ENCODE assay signal across 9 cellular contexts in genomic region chr19:49862411-49863253, GRCh38. TPM values are rescaled to one million over a fixed set of nuclear protein-coding genes. Genes with fewer than 3 reads are reported as not detected.
DNase-seq lines count a peak whose midpoint lies in the region; ATAC-seq and TF ChIP-seq lines count a peak whose summit lies in the region.
"Had no signal": no experiment of that assay in that cellular context is flagged by ENCODE, and none has a peak within 500 bp of the region (broad histone marks: within the 10 kb centered on the region; RNA-seq: fewer than 3 reads in every experiment).

No MANE protein-coding gene starts in this region.

- no peaks in the 10 kb centered on the region for H3K9me3 Mint-ChIP-seq in activated CD4-positive, alpha-beta memory T cell treated with anti-CD3 and anti-CD28 coated beads for 36 hours
- no peaks in the 10 kb centered on the region for H3K9me3 Mint-ChIP-seq in activated CD4-positive, alpha-beta memory T cell treated with anti-CD3 and anti-CD28 coated beads, Interleukin-2, amount 10 ng/mL, durations not matched to agents 7 days and 5 days
- H3K9me3 Mint-ChIP-seq: CD8-positive, alpha-beta memory T cell had no signal

- peaks cover 28% of the 10 kb centered on the region for H3K4me1 Mint-ChIP-seq in activated CD4-positive, alpha-beta memory T cell treated with anti-CD3 and anti-CD28 coated beads for 36 hours (ENCODE audit: low read depth)
- peaks cover 31% of the 10 kb centered on the region for H3K4me1 Mint-ChIP-seq in activated CD4-positive, alpha-beta memory T cell treated with anti-CD3 and anti-CD28 coated beads, Interleukin-2, amount 10 ng/mL, durations not matched to agents 7 days and 5 days

- H3K4me1 ChIP-seq in sigmoid colon = peaks cover 0 to 40% (median 32%) of the 10 kb centered on the region in 4 donors

- no peak overlapping the region for H3K4me3 Mint-ChIP-seq in activated CD4-positive, alpha-beta memory T cell treated with anti-CD3 and anti-CD28 coated beads for 36 hours
- H3K4me3 Mint-ChIP-seq in activated CD4-positive, alpha-beta memory T cell treated with anti-CD3 and anti-CD28 coated beads, Interleukin-2, amount 10 ng/mL, durations not matched to agents 7 days and 5 days = no peak overlapping the region

- no peak overlapping the region for H3K27ac Mint-ChIP-seq in activated CD4-positive, alpha-beta memory T cell treated with anti-CD3 and anti-CD28 coated beads for 36 hours
- H3K27ac Mint-ChIP-seq in activated CD4-positive, alpha-beta memory T cell treated with anti-CD3 and anti-CD28 coated beads, Interleukin-2, amount 10 ng/mL, durations not matched to agents 7 days and 5 days = no peak overlapping the region

- CTCF ChIA-PET in activated CD4-positive, alpha-beta memory T cell treated with anti-CD3 and anti-CD28 coated beads for 36 hours (lab: Charles Lee) = interaction anchor here (1.4 kb wide), 1 partner anchor 53 kb away, joined by 4 read pairs; no protein-coding TSS in a partner anchor
- CTCF ChIA-PET in activated CD4-positive, alpha-beta memory T cell treated with anti-CD3 and anti-CD28 coated beads, Interleukin-2, amount 10 ng/mL, durations not matched to agents 7 days and 5 days (lab: Charles Lee) = no interaction called here

- WGBS in sigmoid colon, 2 donors = 84 to 91% methylated on average over 47 of the region's 47 CpGs

- no peak for ATAC-seq in HG03457 (IDR thresholded peaks at IDR 0.05; ENCODE audit: unreplicated experiment)

- TF ChIP-seq CTCF in LNCAP (IDR thresholded peaks at IDR 0.05) = peak; percentile 45
- TF ChIP-seq CTCF in epithelial cell of esophagus (IDR thresholded peaks at IDR 0.05; ENCODE audit: insufficient read depth, low read depth, low read length, missing control alignments) = peak; percentile 20
- TF ChIP-seq CTCF in sigmoid colon (IDR thresholded peaks at IDR 0.05) = no peak

- H3K36me3 Mint-ChIP-seq in activated CD4-positive, alpha-beta memory T cell treated with anti-CD3 and anti-CD28 coated beads for 36 hours = peaks cover 54% of the 10 kb centered on the region
- peaks cover 56% of the 10 kb centered on the region for H3K36me3 Mint-ChIP-seq in activated CD4-positive, alpha-beta memory T cell treated with anti-CD3 and anti-CD28 coated beads, Interleukin-2, amount 10 ng/mL, durations not matched to agents 7 days and 5 days (ENCODE audit: low read depth)

- peaks cover 23 to 60% (median 31%) of the 10 kb centered on the region in 4 donors for H3K36me3 ChIP-seq in sigmoid colon

- H3K9me3 ChIP-seq in sigmoid colon = no peaks in the 10 kb centered on the region

- H3K27me3 Mint-ChIP-seq in activated CD4-positive, alpha-beta memory T cell treated with anti-CD3 and anti-CD28 coated beads for 36 hours = no peaks in the 10 kb centered on the region
- H3K27me3 Mint-ChIP-seq in activated CD4-positive, alpha-beta memory T cell treated with anti-CD3 and anti-CD28 coated beads, Interleukin-2, amount 10 ng/mL, durations not matched to agents 7 days and 5 days = no peaks in the 10 kb centered on the region

- no peaks in the 10 kb centered on the region for H3K27me3 ChIP-seq in sigmoid colon

- TF ChIP-seq POLR2A in sigmoid colon (IDR thresholded peaks at IDR 0.05) = no peak

- intact Hi-C loops in activated CD4-positive, alpha-beta memory T cell treated with anti-CD3 and anti-CD28 coated beads for 36 hours (cut with micrococcal nuclease) = no loop called here
- intact Hi-C loops in sigmoid colon (cut with DNase I) = no loop called here

- no peak overlapping the region for H3K4me3 ChIP-seq in epithelial cell of esophagus (ENCODE audit: low read length)
- H3K4me3 ChIP-seq in sigmoid colon = no peak overlapping the region

- no peak overlapping the region for H3K27ac ChIP-seq in sigmoid colon

- peak; percentile 38 for DNase-seq in activated CD4-positive, alpha-beta memory T cell treated with anti-CD3 and anti-CD28 coated beads for 36 hours
- no peak for DNase-seq in activated CD4-positive, alpha-beta memory T cell treated with anti-CD3 and anti-CD28 coated beads, Interleukin-2, amount 10 ng/mL, durations not matched to agents 7 days and 5 days
- DNase-seq in epithelial cell of esophagus (ENCODE audit: low read depth) = no peak
- DNase-seq in sigmoid colon = peak; percentile 69
- DNase-seq in C1 segment of cervical spinal cord (lab: John Stamatoyannopoulos, UW) = no peak
- DNase-seq in amygdala (lab: John Stamatoyannopoulos, UW) = no peak
- DNase-seq: CD8-positive, alpha-beta memory T cell had no signal

- TF ChIP-seq EP300 in sigmoid colon (IDR thresholded peaks at IDR 0.05) = no peak

- POLR2A ChIA-PET in activated CD4-positive, alpha-beta memory T cell treated with anti-CD3 and anti-CD28 coated beads for 36 hours (lab: Charles Lee) = interaction anchor here (1.1 kb wide), 1 partner anchor 9 kb away, joined by 3 read pairs; no protein-coding TSS in a partner anchor
- POLR2A ChIA-PET in activated CD4-positive, alpha-beta memory T cell treated with anti-CD3 and anti-CD28 coated beads, Interleukin-2, amount 10 ng/mL, durations not matched to agents 7 days and 5 days (lab: Charles Lee) = no interaction called here

RNA-seq across cellular contexts. Expression of gene PNKP, which starts 4.7 kb away (rescaled TPM):
- 10 to 100 TPM; 88.7 to 98.6 TPM for total RNA-seq in activated CD4-positive, alpha-beta memory T cell treated with anti-CD3 and anti-CD28 coated beads for 36 hours
- 100 to 1,000 TPM; 121 to 129 TPM for total RNA-seq in activated CD4-positive, alpha-beta memory T cell treated with anti-CD3 and anti-CD28 coated beads, Interleukin-2, amount 10 ng/mL, durations not matched to agents 7 days and 5 days
- 10 to 100 TPM; 28.2 to 44.0 (median 33.9) TPM for total RNA-seq in sigmoid colon
- 10 to 100 TPM; 27.0 to 88.8 (median 34.0) TPM for polyA plus RNA-seq in sigmoid colon

RNA-seq across cellular contexts. Expression of gene PTOV1, which starts 11.7 kb away (rescaled TPM):
- 100 to 1,000 TPM; 105 to 108 TPM for total RNA-seq in activated CD4-positive, alpha-beta memory T cell treated with anti-CD3 and anti-CD28 coated beads for 36 hours
- 10 to 100 TPM; 69.3 to 71.7 TPM for total RNA-seq in activated CD4-positive, alpha-beta memory T cell treated with anti-CD3 and anti-CD28 coated beads, Interleukin-2, amount 10 ng/mL, durations not matched to agents 7 days and 5 days
- 100 to 1,000 TPM in 1 of 4 donors, 10 to 100 TPM in 3; 52.2 to 105 (median 68.1) TPM for total RNA-seq in sigmoid colon
- polyA plus RNA-seq in sigmoid colon = 10 to 100 TPM; 54.8 to 79.7 (median 62.5) TPM

RNA-seq across cellular contexts. Expression of gene AKT1S1, which starts 14.5 kb away (rescaled TPM):
- 10 to 100 TPM; 19.6 TPM for total RNA-seq in activated CD4-positive, alpha-beta memory T cell treated with anti-CD3 and anti-CD28 coated beads for 36 hours
- 10 to 100 TPM; 20.2 to 23.0 TPM for total RNA-seq in activated CD4-positive, alpha-beta memory T cell treated with anti-CD3 and anti-CD28 coated beads, Interleukin-2, amount 10 ng/mL, durations not matched to agents 7 days and 5 days
- total RNA-seq in sigmoid colon = 10 to 100 TPM; 13.6 to 16.1 (median 14.6) TPM
- polyA plus RNA-seq in sigmoid colon = 10 to 100 TPM; 30.3 to 55.9 (median 33.6) TPM

RNA-seq across cellular contexts. Expression of gene TBC1D17, which starts 14.9 kb away (rescaled TPM):
- total RNA-seq in activated CD4-positive, alpha-beta memory T cell treated with anti-CD3 and anti-CD28 coated beads for 36 hours = 10 to 100 TPM; 32.5 to 34.7 TPM
- 10 to 100 TPM; 42.3 to 47.6 TPM for total RNA-seq in activated CD4-positive, alpha-beta memory T cell treated with anti-CD3 and anti-CD28 coated beads, Interleukin-2, amount 10 ng/mL, durations not matched to agents 7 days and 5 days
- total RNA-seq in sigmoid colon = 10 to 100 TPM; 25.0 to 41.0 (median 26.6) TPM
- polyA plus RNA-seq in sigmoid colon = 10 to 100 TPM; 13.4 to 29.5 (median 22.8) TPM

RNA-seq across cellular contexts. Expression of gene IL4I1, which starts 34.1 kb away (rescaled TPM):
- total RNA-seq in activated CD4-positive, alpha-beta memory T cell treated with anti-CD3 and anti-CD28 coated beads for 36 hours = 100 to 1,000 TPM; 108 to 111 TPM
- total RNA-seq in activated CD4-positive, alpha-beta memory T cell treated with anti-CD3 and anti-CD28 coated beads, Interleukin-2, amount 10 ng/mL, durations not matched to agents 7 days and 5 days = 10 to 100 TPM; 25.7 to 26.4 TPM
- under 1 TPM; 0.28 to 0.66 (median 0.38) TPM for total RNA-seq in sigmoid colon
- polyA plus RNA-seq in sigmoid colon = 1 to 10 TPM; 1.8 to 6.8 (median 3.5) TPM

Comparison
In these comparisons a context has a peak if more than half of its experiments do, and no peak if none do; other contexts are left out.
1. DNase-seq: peak in activated CD4-positive, alpha-beta memory T cell treated with anti-CD3 and anti-CD28 coated beads for 36 hours (single experiment) and sigmoid colon (single experiment); none in activated CD4-positive, alpha-beta memory T cell treated with anti-CD3 and anti-CD28 coated beads, Interleukin-2, amount 10 ng/mL, durations not matched to agents 7 days and 5 days (single experiment), epithelial cell of esophagus (single experiment), C1 segment of cervical spinal cord (0 of 14) and amygdala (0 of 56).
2. CTCF ChIP-seq: peak in LNCAP (single experiment) and epithelial cell of esophagus (single experiment); none in sigmoid colon (0 of 4).